1 cellular context compared by ENCODE assay signal in the genomic region with DNA sequence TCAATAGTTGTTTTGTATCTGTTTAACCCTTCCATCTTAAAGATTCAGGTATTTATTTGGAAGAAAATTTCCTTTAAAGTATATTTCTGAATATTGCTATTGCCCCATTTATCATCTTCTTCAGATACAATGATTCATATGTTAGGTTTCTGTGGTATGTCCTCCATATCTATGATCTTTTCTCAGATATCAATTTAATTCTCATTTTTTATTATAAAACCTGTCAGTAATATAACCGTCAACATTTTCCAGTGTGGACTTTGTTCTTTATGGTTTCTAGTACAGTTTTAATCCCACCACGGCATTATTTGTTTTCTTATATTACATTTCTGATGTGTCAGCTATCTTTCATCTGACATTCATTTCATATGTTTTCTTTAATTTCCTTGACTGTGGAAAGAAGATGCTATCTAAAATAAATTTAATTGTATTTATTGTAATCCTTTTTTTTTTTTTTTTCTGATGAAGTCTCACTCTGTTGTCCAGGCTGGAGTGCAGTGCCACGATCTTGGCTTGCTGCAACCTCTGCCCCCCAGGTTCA.
TF ChIP-seq lines count a peak whose summit lies in the region.

No MANE protein-coding gene starts in this region.

TF ChIP-seq in SK-N-SH, 30 proteins besides CTCF, POLR2A, EP300 and RAD21:
- TF ChIP-seq, protein P1, sequence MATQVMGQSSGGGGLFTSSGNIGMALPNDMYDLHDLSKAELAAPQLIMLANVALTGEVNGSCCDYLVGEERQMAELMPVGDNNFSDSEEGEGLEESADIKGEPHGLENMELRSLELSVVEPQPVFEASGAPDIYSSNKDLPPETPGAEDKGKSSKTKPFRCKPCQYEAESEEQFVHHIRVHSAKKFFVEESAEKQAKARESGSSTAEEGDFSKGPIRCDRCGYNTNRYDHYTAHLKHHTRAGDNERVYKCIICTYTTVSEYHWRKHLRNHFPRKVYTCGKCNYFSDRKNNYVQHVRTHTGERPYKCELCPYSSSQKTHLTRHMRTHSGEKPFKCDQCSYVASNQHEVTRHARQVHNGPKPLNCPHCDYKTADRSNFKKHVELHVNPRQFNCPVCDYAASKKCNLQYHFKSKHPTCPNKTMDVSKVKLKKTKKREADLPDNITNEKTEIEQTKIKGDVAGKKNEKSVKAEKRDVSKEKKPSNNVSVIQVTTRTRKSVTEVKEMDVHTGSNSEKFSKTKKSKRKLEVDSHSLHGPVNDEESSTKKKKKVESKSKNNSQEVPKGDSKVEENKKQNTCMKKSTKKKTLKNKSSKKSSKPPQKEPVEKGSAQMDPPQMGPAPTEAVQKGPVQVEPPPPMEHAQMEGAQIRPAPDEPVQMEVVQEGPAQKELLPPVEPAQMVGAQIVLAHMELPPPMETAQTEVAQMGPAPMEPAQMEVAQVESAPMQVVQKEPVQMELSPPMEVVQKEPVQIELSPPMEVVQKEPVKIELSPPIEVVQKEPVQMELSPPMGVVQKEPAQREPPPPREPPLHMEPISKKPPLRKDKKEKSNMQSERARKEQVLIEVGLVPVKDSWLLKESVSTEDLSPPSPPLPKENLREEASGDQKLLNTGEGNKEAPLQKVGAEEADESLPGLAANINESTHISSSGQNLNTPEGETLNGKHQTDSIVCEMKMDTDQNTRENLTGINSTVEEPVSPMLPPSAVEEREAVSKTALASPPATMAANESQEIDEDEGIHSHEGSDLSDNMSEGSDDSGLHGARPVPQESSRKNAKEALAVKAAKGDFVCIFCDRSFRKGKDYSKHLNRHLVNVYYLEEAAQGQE (IDR thresholded peaks at IDR 0.05; ENCODE audit: low read depth, low read length), result no peak
- TF ChIP-seq, protein P2, sequence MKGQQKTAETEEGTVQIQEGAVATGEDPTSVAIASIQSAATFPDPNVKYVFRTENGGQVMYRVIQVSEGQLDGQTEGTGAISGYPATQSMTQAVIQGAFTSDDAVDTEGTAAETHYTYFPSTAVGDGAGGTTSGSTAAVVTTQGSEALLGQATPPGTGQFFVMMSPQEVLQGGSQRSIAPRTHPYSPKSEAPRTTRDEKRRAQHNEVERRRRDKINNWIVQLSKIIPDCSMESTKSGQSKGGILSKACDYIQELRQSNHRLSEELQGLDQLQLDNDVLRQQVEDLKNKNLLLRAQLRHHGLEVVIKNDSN (IDR thresholded peaks at IDR 0.05; ENCODE audit: borderline replicate concordance, low read depth), result no peak
- TF ChIP-seq JUND (IDR thresholded peaks at IDR 0.05) (peak; percentile 81), TCF12 (IDR thresholded peaks at IDR 0.05) (peak; percentile 70), FOSL2 (IDR thresholded peaks at IDR 0.05; ENCODE audit: borderline replicate concordance, low read depth) (peak; percentile 53; the same call in 1 of the 2 replicates), RXRA (IDR thresholded peaks at IDR 0.05; ENCODE audit: borderline replicate concordance, low read depth) (no peak), GATA2 (CRISPR knock-in tag; IDR thresholded peaks at IDR 0.05) (no peak), TEAD4 (IDR thresholded peaks at IDR 0.05; ENCODE audit: borderline replicate concordance, insufficient read depth) (peak; percentile 62; the same call in 1 of the 2 replicates)
- TF ChIP-seq, protein P3, sequence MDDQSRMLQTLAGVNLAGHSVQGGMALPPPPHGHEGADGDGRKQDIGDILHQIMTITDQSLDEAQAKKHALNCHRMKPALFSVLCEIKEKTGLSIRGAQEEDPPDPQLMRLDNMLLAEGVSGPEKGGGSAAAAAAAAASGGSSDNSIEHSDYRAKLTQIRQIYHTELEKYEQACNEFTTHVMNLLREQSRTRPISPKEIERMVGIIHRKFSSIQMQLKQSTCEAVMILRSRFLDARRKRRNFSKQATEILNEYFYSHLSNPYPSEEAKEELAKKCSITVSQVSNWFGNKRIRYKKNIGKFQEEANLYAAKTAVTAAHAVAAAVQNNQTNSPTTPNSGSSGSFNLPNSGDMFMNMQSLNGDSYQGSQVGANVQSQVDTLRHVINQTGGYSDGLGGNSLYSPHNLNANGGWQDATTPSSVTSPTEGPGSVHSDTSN (IDR thresholded peaks at IDR 0.05), result peak; percentile 88
TF ChIP-seq in SK-N-SH: peak in this region for 5.
